Comparison of ENCODE assay signal across 8 cellular contexts in genomic region chr17:17236295-17237025, GRCh38. TPM values are rescaled to one million over a fixed set of nuclear protein-coding genes. Genes with fewer than 3 reads are reported as not detected.
A peak's percentile ranks its signal among the peaks of the same experiment; 100 is the strongest.
DNase-seq lines count a peak whose midpoint lies in the region; ATAC-seq, FAIRE-seq and TF ChIP-seq lines count a peak whose summit lies in the region.

No MANE protein-coding gene starts in this region.

- H3K9ac ChIP-seq in GM23248 (peak overlapping the region; percentile 99), GM12878 (ENCODE audit: control insufficient read depth, insufficient read depth, low read length) (peak overlapping the region; percentile 99)

- POLR2A ChIA-PET in Caco-2 (lab: Charles Lee) = interaction anchor here (0.6 to 1.3 kb wide), 2 partner anchors 44 to 947 kb away, joined by 8 to 9 read pairs; partner anchors contain the start of gene COPS3
- POLR2A ChIA-PET in GM12878 (lab: Charles Lee) = interaction anchor here (0.6 to 1.6 kb wide), 3 partner anchors 13 to 98 kb away, joined by 3 read pairs; no protein-coding TSS in a partner anchor

- TF ChIP-seq CTCF in Caco-2 (IDR thresholded peaks at IDR 0.05; ENCODE audit: insufficient read depth in 1 of 2, low read depth in 1 of 2, low read length in 1 of 2, severe bottlenecking in 1 of 2, unreplicated experiment in 1 of 2) = no peak
- no peak for TF ChIP-seq CTCF in GM12878 (IDR thresholded peaks at IDR 0.05 in 2 of 3, conservative IDR thresholded peaks at IDR 0.05 in 1 of 3; ENCODE audit: control insufficient read depth in 2 of 3, extremely low read depth in 1 of 3, insufficient read depth in 1 of 3, low read depth in 3 of 3, low read length in 3 of 3)

- H4K20me1 ChIP-seq in GM23248 (ENCODE audit: insufficient read depth) (no peaks in the 10 kb centered on the region), GM12878 (ENCODE audit: control insufficient read depth, insufficient read depth) (no peaks in the 10 kb centered on the region)

- no peaks in the 10 kb centered on the region for H3K9me3 Mint-ChIP-seq in Caco-2 (ENCODE audit: unreplicated experiment)
- no peaks in the 10 kb centered on the region for H3K9me3 Mint-ChIP-seq in immature natural killer cell

- no peak for FAIRE-seq in GM12878 (lab: Jason Lieb, UNC)

- no peak for TF ChIP-seq RAD21 in GM12878 (IDR thresholded peaks at IDR 0.05; ENCODE audit: insufficient read depth, low read depth, low read length)

- RAD21 ChIA-PET in GM12878 (lab: Charles Lee; ENCODE audit: unreplicated experiment) = interaction anchor here (1.1 to 1.4 kb wide), 3 partner anchors 54 to 94 kb away, joined by 3 to 4 read pairs (median 3); no protein-coding TSS in a partner anchor

- H3K27ac Mint-ChIP-seq in Caco-2 (ENCODE audit: unreplicated experiment) (peak overlapping the region; percentile 100), immature natural killer cell (peak overlapping the region; percentile 97 to 100 (median 98))

- in situ Hi-C loops in GM23248 (cut with MboI) = no loop called here
- in situ Hi-C loops in GM12878 (cut with MboI) = no loop called here

- H3K4me3 Mint-ChIP-seq in Caco-2 (ENCODE audit: unreplicated experiment) (peak overlapping the region; percentile 88), immature natural killer cell (peak overlapping the region; percentile 91 to 98 (median 96))

- H2AFZ ChIP-seq in GM23248 (peak overlapping the region; percentile 97), GM12878 (ENCODE audit: control insufficient read depth, low read depth, low read length) (peak overlapping the region; percentile 100)

- H3K4me1 ChIP-seq in Caco-2 = peaks cover 32% of the 10 kb centered on the region
- H3K4me1 ChIP-seq in GM23248 (ENCODE audit: insufficient read depth) = peaks cover 13% of the 10 kb centered on the region
- H3K4me1 ChIP-seq in GM12878 (ENCODE audit: control insufficient read depth, insufficient read depth, low read length) = peaks cover 6% of the 10 kb centered on the region

- H3K27me3 ChIP-seq in Caco-2 (replicated peaks; ENCODE audit: control insufficient read depth, insufficient read depth, low read length) (no peaks in the 10 kb centered on the region), GM23248 (replicated peaks; ENCODE audit: insufficient read depth) (no peaks in the 10 kb centered on the region), GM12878 (replicated peaks in 1 of 2; ENCODE audit: control insufficient read depth in 2 of 2, insufficient read depth in 2 of 2, low read length in 1 of 2) (no peaks in the 10 kb centered on the region)

- H3K4me1 Mint-ChIP-seq in Caco-2 (ENCODE audit: low read depth, unreplicated experiment) = peaks cover 27% of the 10 kb centered on the region
- H3K4me1 Mint-ChIP-seq in immature natural killer cell = peaks cover 24 to 31% of the 10 kb centered on the region in 2 donors

- DNase-seq in Caco-2 (no peak), GM23248 (peak; percentile 82), NCI-H146 treated with DMSO at 0.1 percent for 48 hours (lab: John Stamatoyannopoulos, UW; ENCODE audit: unreplicated experiment) (peak; percentile 15), GM12878 (ENCODE audit: low read depth, low spot score) (no peak), immature natural killer cell (peak; percentile 3 to 12 (median 11)), NCI-H774 (lab: John Stamatoyannopoulos, UW) (no peak)
- peak; percentile 32 for DNase-seq in stimulated activated CD8-positive, alpha-beta memory T cell treated with anti-CD3 and anti-CD28 coated beads, Interleukin-4, amount 100 ng/mL, for 48 hours

- H3K4me3 ChIP-seq in Caco-2 (ENCODE audit: low read depth, low read length) = peak overlapping the region; percentile 85
- peak overlapping the region; percentile 94 for H3K4me3 ChIP-seq in GM23248
- peak overlapping the region; percentile 97 for H3K4me3 ChIP-seq in GM12878

- H3K36me3 Mint-ChIP-seq in Caco-2 (ENCODE audit: insufficient read depth, unreplicated experiment) (peaks cover 43% of the 10 kb centered on the region), immature natural killer cell (no peaks in the 10 kb centered on the region)

- no peaks in the 10 kb centered on the region for H3K9me3 ChIP-seq in Caco-2
- no peaks in the 10 kb centered on the region for H3K9me3 ChIP-seq in GM23248 (ENCODE audit: low read depth)
- no peaks in the 10 kb centered on the region for H3K9me3 ChIP-seq in GM12878 (replicated peaks; ENCODE audit: control insufficient read depth, insufficient read depth, low read length)

- H3K9me2 ChIP-seq in GM23248 (ENCODE audit: insufficient read depth) = no peaks in the 10 kb centered on the region

- intact Hi-C loops in Caco-2 (cut with micrococcal nuclease; ENCODE audit: unreplicated experiment) = loop anchor here (1.0 to 10.0 kb wide), 3 partner anchors 30 to 78 kb away; partner anchors contain the start of genes COPS3 and PLD6
- intact Hi-C loops in GM12878 (cut with micrococcal nuclease; ENCODE audit: unreplicated experiment) = loop anchor here (1.0 to 10.0 kb wide), 2 partner anchors 30 to 232 kb away; partner anchors contain the start of gene PLD6

- H3K79me2 ChIP-seq in GM23248 (ENCODE audit: insufficient read depth) = peaks cover 48% of the 10 kb centered on the region
- peaks cover 20% of the 10 kb centered on the region for H3K79me2 ChIP-seq in GM12878 (ENCODE audit: control insufficient read depth, insufficient read depth, low read length)

- WGBS in GM23248 (ENCODE audit: low coverage in 1 of 2, low lambda C conversion rate in 2 of 2, missing lambda C conversion rate in 2 of 2), 2 experiments = 0% methylated on average over 28 to 31 of the region's 31 CpGs
- 1% methylated on average over 31 of the region's 31 CpGs for WGBS in GM12878 (ENCODE audit: insufficient coverage, insufficient replicate concordance, low lambda C conversion rate, missing lambda C conversion rate)

- no peak for TF ChIP-seq EP300 in GM12878 (IDR thresholded peaks at IDR 0.05; ENCODE audit: borderline replicate concordance in 1 of 2, control insufficient read depth in 1 of 2, low read depth in 2 of 2, low read length in 2 of 2)

- H3K4me2 ChIP-seq in GM23248 (ENCODE audit: unreplicated experiment) (peak overlapping the region; percentile 92), GM12878 (ENCODE audit: control insufficient read depth, insufficient read depth) (peak overlapping the region; percentile 84)

- H3F3A ChIP-seq in GM23248 (ENCODE audit: insufficient read depth) = peaks cover 14% of the 10 kb centered on the region

- H3K27ac ChIP-seq in GM23248 = peak overlapping the region; percentile 94
- peak overlapping the region; percentile 100 for H3K27ac ChIP-seq in GM12878 (ENCODE audit: control insufficient read depth, insufficient read depth)

- TSS peak; percentile 77 for BruUV-seq in Caco-2 (replicated peaks; lab: Mats Ljungman, UMichigan)
- TSS peak; percentile 88 for BruUV-seq in GM12878 (replicated peaks; lab: Mats Ljungman, UMichigan)

- TF ChIP-seq POLR2A in GM12878 (IDR thresholded peaks at IDR 0.05; ENCODE audit: low read depth, low read length) = no peak

- H3K36me3 ChIP-seq in Caco-2 (ENCODE audit: control insufficient read depth, insufficient read depth, low read length) (no peaks in the 10 kb centered on the region; the same call in 1 of the 2 replicates), GM23248 (ENCODE audit: low read depth) (no peaks in the 10 kb centered on the region), GM12878 (ENCODE audit: control insufficient read depth in 2 of 2, insufficient read depth in 2 of 2, low read length in 1 of 2) (peaks cover 0 to 5% of the 10 kb centered on the region in 2 experiments; a peak in 3 of 4 replicates)

- CTCF ChIA-PET in Caco-2 (lab: Charles Lee) = interaction anchor here (0.6 kb wide), 1 partner anchor 115 kb away, joined by 4 read pairs; no protein-coding TSS in a partner anchor
- CTCF ChIA-PET in GM12878 (lab: Yijun Ruan, JAX) = interaction anchor here (0.9 to 1.6 kb wide), 3 partner anchors 23 to 237 kb away, joined by 3 to 5 read pairs (median 4); no protein-coding TSS in a partner anchor

- ATAC-seq in GM12878 (peak; percentile 37), GM21390 (IDR thresholded peaks at IDR 0.05; ENCODE audit: unreplicated experiment) (no peak)

- H3K27me3 Mint-ChIP-seq in Caco-2 (ENCODE audit: insufficient read depth, unreplicated experiment) (no peaks in the 10 kb centered on the region), immature natural killer cell (ENCODE audit: low read depth in 3 of 3) (peaks cover 12 to 19% (median 17%) of the 10 kb centered on the region in 3 donors)

- SMC1A ChIA-PET in GM12878 (lab: Charles Lee; ENCODE audit: uncharacterized antibody, unreplicated experiment) = interaction anchor here (0.6 to 1.4 kb wide), 4 partner anchors 8 to 76 kb away, joined by 3 to 5 read pairs (median 4); no protein-coding TSS in a partner anchor

RNA-seq across cellular contexts. Expression of gene FLCN, which starts 0.5 kb away (rescaled TPM):
- total RNA-seq in Caco-2 (2022) = 69.0 and 71.9 TPM in 2 replicates
- 12.0 and 21.5 TPM in 2 replicates for total RNA-seq in GM23248 (2014; rRNA removed; shearing (Covaris generic))
- 7.3 and 10.0 TPM in 2 replicates for polyA plus RNA-seq in GM23248 (2016; fragmentation: Nextera tagmentation; extraction: Ambion mirVana)
- 128 and 142 TPM in 2 replicates for total RNA-seq in GM12878 (2013; cell fraction: nucleolus; rRNA removed)
- 15.8 and 16.1 TPM in 2 replicates for total RNA-seq in GM12878 (2014; rRNA removed)
- 9.7 and 11.2 TPM in 2 replicates for total RNA-seq in GM12878 (2014; rRNA removed; fragmentation: Illumina TruSeq; extraction: Trizol)
- 24.7 and 25.9 TPM in 2 replicates for total RNA-seq in GM12878 (2021)
- 13.6 TPM for polyA plus RNA-seq in GM12878 (2011; ENCODE audit: low read depth)
- polyA plus RNA-seq in GM12878 (2011; rRNA removed) = 11.3 and 15.8 TPM in 2 replicates
- 16.1 and 19.6 TPM in 2 replicates for polyA plus RNA-seq in GM12878 (2011; cell fraction: cytosol; rRNA removed)
- polyA plus RNA-seq in GM12878 (2011; cell fraction: nucleus; rRNA removed) = 46.2 and 61.2 TPM in 2 replicates
- polyA plus RNA-seq in GM12878 (2012) = 20.4 and 26.4 TPM in 2 replicates
- polyA plus RNA-seq in GM12878 (2014; fragmentation: Illumina TruSeq; extraction: Trizol) = 4.9 and 9.2 TPM in 2 replicates
- 1 to 10 TPM; 1.1 to 1.7 TPM for polyA plus RNA-seq in GM12878 (2014; fragmentation: Nextera tagmentation; extraction: Ambion mirVana)
- 15.5 and 17.5 TPM in 2 replicates for polyA plus RNA-seq in GM12878 (2014; rRNA removed)
- 1 to 10 TPM; 8.8 to 9.7 TPM for polyA plus RNA-seq in GM12878 (2016; fragmentation: Nextera tagmentation; extraction: Ambion mirVana)
- polyA minus RNA-seq in GM12878 (2011; rRNA and poly(A)+ RNA removed) = 26.3 and 41.5 TPM in 2 replicates
- polyA minus RNA-seq in GM12878 (2011; cell fraction: cytosol; rRNA and poly(A)+ RNA removed) = 10.0 and 11.7 TPM in 2 replicates
- polyA minus RNA-seq in GM12878 (2011; cell fraction: nucleus; rRNA and poly(A)+ RNA removed) = 23.5 and 24.2 TPM in 2 replicates
- 1 to 10 TPM; 1.4 to 6.6 (median 5.9) TPM for polyA plus RNA-seq in immature natural killer cell

RNA-seq across cellular contexts. Expression of gene PLD6, which starts 30.3 kb away (rescaled TPM):
- 7.1 and 8.0 TPM in 2 replicates for total RNA-seq in Caco-2 (2022)
- total RNA-seq in GM23248 (2014; rRNA removed; shearing (Covaris generic)) = 0.65 and 2.0 TPM in 2 replicates
- 0.85 and 1.0 TPM in 2 replicates for polyA plus RNA-seq in GM23248 (2016; fragmentation: Nextera tagmentation; extraction: Ambion mirVana)
- total RNA-seq in GM12878 (2013; cell fraction: nucleolus; rRNA removed) = 7.8 and 8.4 TPM in 2 replicates
- total RNA-seq in GM12878 (2014; rRNA removed) = 17.4 and 18.6 TPM in 2 replicates
- 7.5 TPM in 2 replicates for total RNA-seq in GM12878 (2014; rRNA removed; fragmentation: Illumina TruSeq; extraction: Trizol)
- 15.4 and 15.5 TPM in 2 replicates for total RNA-seq in GM12878 (2021)
- polyA plus RNA-seq in GM12878 (2011; ENCODE audit: low read depth) = 7.0 TPM
- polyA plus RNA-seq in GM12878 (2011; rRNA removed) = 8.7 and 10.5 TPM in 2 replicates
- 8.8 and 10.5 TPM in 2 replicates for polyA plus RNA-seq in GM12878 (2011; cell fraction: cytosol; rRNA removed)
- 5.9 and 8.4 TPM in 2 replicates for polyA plus RNA-seq in GM12878 (2011; cell fraction: nucleus; rRNA removed)
- polyA plus RNA-seq in GM12878 (2012) = 6.8 and 11.0 TPM in 2 replicates
- 10.1 and 11.1 TPM in 2 replicates for polyA plus RNA-seq in GM12878 (2014; fragmentation: Illumina TruSeq; extraction: Trizol)
- polyA plus RNA-seq in GM12878 (2014; fragmentation: Nextera tagmentation; extraction: Ambion mirVana) = 10 to 100 TPM in 1 of 2 experiments, 1 to 10 TPM in 1; 4.7 to 21.4 TPM
- polyA plus RNA-seq in GM12878 (2014; rRNA removed) = 14.7 and 15.3 TPM in 2 replicates
- 10 to 100 TPM; 11.1 to 12.9 TPM for polyA plus RNA-seq in GM12878 (2016; fragmentation: Nextera tagmentation; extraction: Ambion mirVana)
- polyA minus RNA-seq in GM12878 (2011; rRNA and poly(A)+ RNA removed) = 11.8 and 12.4 TPM in 2 replicates
- 4.1 and 5.9 TPM in 2 replicates for polyA minus RNA-seq in GM12878 (2011; cell fraction: cytosol; rRNA and poly(A)+ RNA removed)
- 3.4 and 8.3 TPM in 2 replicates for polyA minus RNA-seq in GM12878 (2011; cell fraction: nucleus; rRNA and poly(A)+ RNA removed)
- 1 to 10 TPM in 2 of 3 donors, under 1 TPM in 1; 0.41 to 2.5 (median 1.4) TPM for polyA plus RNA-seq in immature natural killer cell

RNA-seq across cellular contexts. Expression of gene COPS3, which starts 44.6 kb away (rescaled TPM):
- total RNA-seq in Caco-2 (2022) (120 and 127 TPM in 2 replicates), GM12878 (2014; rRNA removed) (111 and 128 TPM in 2 replicates), GM12878 (2014; rRNA removed; fragmentation: Illumina TruSeq; extraction: Trizol) (119 and 128 TPM in 2 replicates), GM12878 (2021) (92.4 and 102 TPM in 2 replicates)
- total RNA-seq in GM23248 (2014; rRNA removed; shearing (Covaris generic)) = 93.3 and 94.3 TPM in 2 replicates
- polyA plus RNA-seq in GM23248 (2016; fragmentation: Nextera tagmentation; extraction: Ambion mirVana) (89.7 and 90.2 TPM in 2 replicates), GM12878 (2011; rRNA removed) (121 and 138 TPM in 2 replicates), GM12878 (2014; fragmentation: Illumina TruSeq; extraction: Trizol) (138 and 156 TPM in 2 replicates), GM12878 (2014; fragmentation: Nextera tagmentation; extraction: Ambion mirVana) (100 to 1,000 TPM; 182 TPM), GM12878 (2014; rRNA removed) (81.7 and 99.7 TPM in 2 replicates), GM12878 (2016; fragmentation: Nextera tagmentation; extraction: Ambion mirVana) (100 to 1,000 TPM; 176 to 187 TPM), immature natural killer cell (100 to 1,000 TPM in 1 of 3 donors, 10 to 100 TPM in 2; 93.7 to 120 (median 95.9) TPM)
- 42.9 and 64.9 TPM in 2 replicates for total RNA-seq in GM12878 (2013; cell fraction: nucleolus; rRNA removed)
- 60.3 TPM for polyA plus RNA-seq in GM12878 (2011; ENCODE audit: low read depth)
- polyA plus RNA-seq in GM12878 (2011; cell fraction: cytosol; rRNA removed) = 88.2 and 90.8 TPM in 2 replicates
- polyA plus RNA-seq in GM12878 (2011; cell fraction: nucleus; rRNA removed) = 49.3 and 54.1 TPM in 2 replicates
- 58.1 and 66.8 TPM in 2 replicates for polyA plus RNA-seq in GM12878 (2012)
- 91.2 and 97.6 TPM in 2 replicates for polyA minus RNA-seq in GM12878 (2011; rRNA and poly(A)+ RNA removed)
- polyA minus RNA-seq in GM12878 (2011; cell fraction: cytosol; rRNA and poly(A)+ RNA removed) = 34.9 and 56.0 TPM in 2 replicates
- polyA minus RNA-seq in GM12878 (2011; cell fraction: nucleus; rRNA and poly(A)+ RNA removed) = 23.2 and 37.1 TPM in 2 replicates

Comparison
In these comparisons a context has a peak if more than half of its experiments do, and no peak if none do; other contexts are left out.
1. DNase-seq: peak in GM23248 (single experiment), NCI-H146 treated with DMSO at 0.1 percent for 48 hours (single experiment), immature natural killer cell (3 of 3) and stimulated activated CD8-positive, alpha-beta memory T cell treated with anti-CD3 and anti-CD28 coated beads, Interleukin-4, amount 100 ng/mL, for 48 hours (single experiment); none in Caco-2 (0 of 2), GM12878 (single experiment) and NCI-H774 (single experiment).
2. Peak in every context shown above with its lines, with median percentiles within 50 percentile points of each other: H3K4me3 ChIP-seq.